ENCODE assay signal across 15 cellular contexts in the genomic region with DNA sequence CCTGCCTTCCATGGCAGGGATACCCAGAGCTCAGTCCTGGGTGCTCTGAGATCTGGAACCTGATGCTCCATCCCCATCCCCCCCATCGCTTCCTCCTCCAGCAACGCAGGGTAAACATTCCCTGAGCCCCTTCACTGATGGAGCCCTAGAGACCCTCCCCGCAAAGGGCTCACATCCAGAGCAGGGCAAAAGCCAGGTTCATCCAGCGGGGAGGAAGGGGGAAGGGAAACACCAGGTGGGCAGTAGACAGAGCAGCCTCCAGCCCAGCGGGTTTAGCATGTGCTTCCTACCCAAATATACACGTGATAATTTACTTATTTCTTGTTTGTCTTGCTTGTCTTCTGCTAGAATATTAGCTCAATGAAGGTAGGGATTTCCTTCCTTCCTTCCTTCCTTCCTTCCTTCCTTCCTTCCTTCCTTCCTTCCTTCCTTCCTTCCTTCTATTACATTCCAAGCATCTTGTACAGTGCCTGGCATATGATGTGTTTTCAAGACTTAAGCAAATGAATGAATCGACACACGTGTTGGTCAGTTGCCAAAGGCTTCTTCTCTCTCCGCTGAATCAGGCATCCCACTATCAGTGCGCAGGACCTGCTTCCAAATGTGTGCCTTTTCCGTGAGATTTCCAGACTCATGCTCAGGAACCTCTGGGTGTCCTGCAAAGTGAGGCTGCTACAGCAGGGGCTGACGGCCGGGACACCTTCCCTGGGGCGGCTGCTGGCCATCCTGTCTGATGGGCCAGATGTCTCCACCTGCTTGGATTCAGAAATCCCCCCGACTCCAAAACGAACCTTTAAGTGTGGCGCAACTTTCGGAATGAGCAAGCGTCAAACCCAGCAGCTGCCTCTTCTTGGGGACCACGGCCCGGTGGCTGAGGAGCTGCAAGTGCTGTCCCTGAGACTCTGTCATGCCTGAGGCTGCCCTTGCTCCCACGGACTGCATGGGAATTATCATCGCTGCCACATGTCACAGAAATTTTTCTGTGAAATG.
DNase-seq lines count a peak whose midpoint lies in the region; ATAC-seq, FAIRE-seq and TF ChIP-seq lines count a peak whose summit lies in the region.
"Had no signal": no experiment of that assay in that cellular context is flagged by ENCODE, and none has a peak within 500 bp of the region (broad histone marks: within the 10 kb centered on the region; RNA-seq: fewer than 3 reads in every experiment).

No MANE protein-coding gene starts in this region.

- H3K9me3 ChIP-seq in kidney (ENCODE audit: control insufficient read depth in 1 of 2, low read length in 2 of 2) = peaks cover 0 to 3% of the 10 kb centered on the region in 2 donors
- H3K9me3 ChIP-seq: A549, SJSA1 had no signal

- intact Hi-C loops in left ventricle myocardium superior (cut with micrococcal nuclease) = no loop called here
- intact Hi-C loops in Right ventricle myocardium inferior (cut with DNase I) = no loop called here
- intact Hi-C loops in kidney (cut with DNase I) = no loop called here
- intact Hi-C loops in posterior vena cava (cut with DNase I) = no loop called here

- no peak overlapping the region for H3K9ac ChIP-seq in kidney (ENCODE audit: low read length in 2 of 2)

- no peaks in the 10 kb centered on the region for H3K4me1 ChIP-seq in kidney (ENCODE audit: control insufficient read depth in 1 of 2, insufficient read depth in 1 of 2, low read depth in 1 of 2, low read length in 2 of 2)
- H3K4me1 ChIP-seq: A549, SJSA1 had no signal

- H3K4me3 ChIP-seq in kidney (ENCODE audit: low read length in 2 of 2) = no peak overlapping the region
- H3K4me3 ChIP-seq: A549, SJSA1 had no signal

- DNase-seq in left ventricle myocardium superior (peak; percentile 9), Right ventricle myocardium inferior (ENCODE audit: missing footprints) (no peak), kidney (peak; percentile 9), posterior vena cava (ENCODE audit: low spot score) (peak; percentile 43), caudate nucleus (lab: John Stamatoyannopoulos, UW) (no peak)
- DNase-seq: C1 segment of cervical spinal cord, KG1, NCI-H1694 treated with DMSO at 0.1 percent for 48 hours, NCI-H2107, NCI-H524 treated with DMSO at 0.1 percent for 48 hours, PC-3 had no signal

- no peak overlapping the region for H3K27ac ChIP-seq in kidney (ENCODE audit: low read depth in 2 of 2, low read length in 2 of 2)
- H3K27ac ChIP-seq in caudate nucleus (ENCODE audit: low read depth, low read length) = no peak overlapping the region
- H3K27ac ChIP-seq: A549, SJSA1 had no signal

- no peak for ATAC-seq in left ventricle myocardium superior
- ATAC-seq in Right ventricle myocardium inferior = no peak
- no peak for ATAC-seq in HG03354 (IDR thresholded peaks at IDR 0.05; ENCODE audit: poor library complexity, severe bottlenecking, unreplicated experiment)
- ATAC-seq in HG02885 (IDR thresholded peaks at IDR 0.05; ENCODE audit: poor library complexity, unreplicated experiment) = no peak
- ATAC-seq: A549, PC-3 had no signal

- no peak for TF ChIP-seq CTCF in kidney (IDR thresholded peaks at IDR 0.05; ENCODE audit: borderline replicate concordance, extremely low read depth, insufficient read depth)

- no peak for FAIRE-seq in kidney (lab: Jason Lieb, UNC)
- FAIRE-seq: A549 had no signal

- no peaks in the 10 kb centered on the region for H3K36me3 ChIP-seq in kidney (ENCODE audit: control insufficient read depth in 1 of 2, insufficient read depth in 2 of 2, low read length in 2 of 2)
- H3K36me3 ChIP-seq: SJSA1 had no signal

Comparison
In these comparisons a context has a peak if more than half of its experiments do, and no peak if none do; other contexts are left out.
1. DNase-seq: peak in left ventricle myocardium superior (single experiment), kidney (single experiment) and posterior vena cava (single experiment); none in Right ventricle myocardium inferior (single experiment) and caudate nucleus (0 of 61).